ENCODE assay signal across 1 cellular context in genomic region chr2:131039908-131040660, GRCh38.
A peak's percentile ranks its signal among the peaks of the same experiment; 100 is the strongest.
TF ChIP-seq lines count a peak whose summit lies in the region.

No MANE protein-coding gene starts in this region.

TF ChIP-seq in K562, 482 proteins besides CTCF, POLR2A, EP300 and RAD21 (continued from another document):
- TF ChIP-seq ZBTB33 (CRISPR knock-in tag; IDR thresholded peaks at IDR 0.05) (peak; percentile 64; the same call in 1 of the 2 replicates), ZFP36 (IDR thresholded peaks at IDR 0.05; ENCODE audit: low read depth, low read length, partially characterized antibody) (no peak)
